In the genomic region with DNA sequence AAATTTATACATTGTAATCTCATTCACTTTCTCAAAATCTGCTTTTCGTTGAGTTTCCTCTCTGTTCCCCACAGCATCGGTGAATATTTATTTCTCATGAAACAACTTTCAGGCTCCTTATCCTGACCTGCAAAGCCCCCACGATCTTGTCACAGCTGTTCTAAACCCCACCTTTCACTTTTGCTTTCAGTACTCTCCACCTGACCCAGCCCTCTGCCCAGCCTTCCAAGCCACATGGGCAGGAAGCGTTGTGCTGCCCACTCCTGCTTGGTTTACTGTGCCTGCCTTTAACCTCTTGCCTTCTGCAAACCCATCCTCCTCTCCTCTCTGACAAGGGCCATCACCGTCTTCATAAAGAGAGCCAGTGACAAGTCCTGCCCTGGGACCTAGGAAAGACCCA, we compare ENCODE assay signal across 16 cellular contexts.
DNase-seq lines count a peak whose midpoint lies in the region; ATAC-seq and TF ChIP-seq lines count a peak whose summit lies in the region.
"Had no signal": no experiment of that assay in that cellular context is flagged by ENCODE, and none has a peak within 500 bp of the region (broad histone marks: within the 10 kb centered on the region; RNA-seq: fewer than 3 reads in every experiment).

No MANE protein-coding gene starts in this region.

- peak; percentile 20 for ATAC-seq in stimulated activated memory B cell treated with anti-CD40 and anti-IgM and Interleukin-4, amounts not matched to agents 10 μg/mL and 1 μg/mL and 100 μg/mL, for 72 hours
- no peak for ATAC-seq in activated T-helper 17 cell treated with anti-CD3 and anti-CD28 coated beads, Interleukin-2, amount 50 U/mL, for 72 hours (replicated peaks)
- no peak for ATAC-seq in HG03342 (IDR thresholded peaks at IDR 0.05; ENCODE audit: unreplicated experiment)
- ATAC-seq: HCT116 had no signal

- no peaks in the 10 kb centered on the region for H3K79me2 ChIP-seq in MM.1S (ENCODE audit: low read length)
- H3K79me2 ChIP-seq in osteoblast (ENCODE audit: insufficient read depth, low read length): no peaks in the 10 kb centered on the region

- H3K4me3 ChIP-seq in GM12865 (ENCODE audit: low read depth, low read length) (no peak overlapping the region), MM.1S (ENCODE audit: low read length) (peak overlapping the region; percentile 7; the same call in 1 of the 2 replicates), osteoblast (ENCODE audit: insufficient read depth, low read length) (no peak overlapping the region)
- H3K4me3 ChIP-seq: GM23248 had no signal

- peaks cover 3% of the 10 kb centered on the region for H3K9me3 Mint-ChIP-seq in stimulated activated memory B cell treated with anti-CD40 and anti-IgM and Interleukin-4, amounts not matched to agents 10 μg/mL and 1 μg/mL and 100 μg/mL, for 72 hours
- no peaks in the 10 kb centered on the region for H3K9me3 Mint-ChIP-seq in activated T-helper 17 cell treated with anti-CD3 and anti-CD28 coated beads, Interleukin-2, amount 50 U/mL, for 72 hours

- no peaks in the 10 kb centered on the region for H3K27me3 Mint-ChIP-seq in stimulated activated memory B cell treated with anti-CD40 and anti-IgM and Interleukin-4, amounts not matched to agents 10 μg/mL and 1 μg/mL and 100 μg/mL, for 72 hours
- peaks cover 10% of the 10 kb centered on the region for H3K27me3 Mint-ChIP-seq in activated T-helper 17 cell treated with anti-CD3 and anti-CD28 coated beads, Interleukin-2, amount 50 U/mL, for 72 hours

- H3K4me2 ChIP-seq in MM.1S (ENCODE audit: low read depth, low read length) (peak overlapping the region; percentile 18; the same call in 1 of the 2 replicates), osteoblast (ENCODE audit: insufficient read depth, low read length) (no peak overlapping the region)

- no peaks in the 10 kb centered on the region for H3K36me3 Mint-ChIP-seq in stimulated activated memory B cell treated with anti-CD40 and anti-IgM and Interleukin-4, amounts not matched to agents 10 μg/mL and 1 μg/mL and 100 μg/mL, for 72 hours
- H3K36me3 Mint-ChIP-seq in activated T-helper 17 cell treated with anti-CD3 and anti-CD28 coated beads, Interleukin-2, amount 50 U/mL, for 72 hours (ENCODE audit: low read depth): no peaks in the 10 kb centered on the region
- H3K36me3 Mint-ChIP-seq: CD4-positive, alpha-beta memory T cell had no signal

- H4K20me1 ChIP-seq in MM.1S (ENCODE audit: insufficient read depth, low read length) (no peaks in the 10 kb centered on the region), osteoblast (ENCODE audit: insufficient read depth, low read length) (no peaks in the 10 kb centered on the region)

- H3K9ac ChIP-seq in MM.1S (ENCODE audit: low read length): no peak overlapping the region
- H3K9ac ChIP-seq: GM23248 had no signal

- DNase-seq in GM12865 (ENCODE audit: low read depth): peak; percentile 16
- peak; percentile 48 for DNase-seq in MM.1S
- DNase-seq in RPMI8226: peak; percentile 61
- DNase-seq in DMS53 (lab: John Stamatoyannopoulos, UW): no peak
- DNase-seq in osteoblast (ENCODE audit: insufficient read length, low spot score, missing footprints): no peak
- DNase-seq: C1 segment of cervical spinal cord; Calu3; CD4-positive, alpha-beta memory T cell; COR-L47; GF-D8; GM23248; H9 had no signal

- no peak overlapping the region for H3K4me3 Mint-ChIP-seq in stimulated activated memory B cell treated with anti-CD40 and anti-IgM and Interleukin-4, amounts not matched to agents 10 μg/mL and 1 μg/mL and 100 μg/mL, for 72 hours
- no peak overlapping the region for H3K4me3 Mint-ChIP-seq in activated T-helper 17 cell treated with anti-CD3 and anti-CD28 coated beads, Interleukin-2, amount 50 U/mL, for 72 hours
- H3K4me3 Mint-ChIP-seq: CD4-positive, alpha-beta memory T cell; H9 had no signal

- H3K4me1 ChIP-seq in MM.1S (ENCODE audit: low read length) (0 out of 2 replicates have a peak, but pooled peaks cover 8% of the 10 kb centered on the region), osteoblast (ENCODE audit: insufficient read depth, low read length) (no peaks in the 10 kb centered on the region)

- no peaks in the 10 kb centered on the region for H3K9me3 ChIP-seq in MM.1S (replicated peaks; ENCODE audit: insufficient read depth, low read length)
- no peaks in the 10 kb centered on the region for H3K9me3 ChIP-seq in osteoblast (ENCODE audit: low read depth, low read length)

- no peaks in the 10 kb centered on the region for H3F3A ChIP-seq in MM.1S (ENCODE audit: insufficient read depth, low read length)

- H3K36me3 ChIP-seq in MM.1S (replicated peaks; ENCODE audit: insufficient read depth, low read length) (no peaks in the 10 kb centered on the region), osteoblast (ENCODE audit: insufficient read depth, low read length) (no peaks in the 10 kb centered on the region)

- no peaks in the 10 kb centered on the region for H3K9me2 ChIP-seq in MM.1S (replicated peaks; ENCODE audit: insufficient read depth, low read length)

- TF ChIP-seq CTCF in GM12865 (IDR thresholded peaks at IDR 0.05; ENCODE audit: insufficient read depth, low read depth, low read length, missing control alignments) (no peak), MM.1S (IDR thresholded peaks at IDR 0.05; ENCODE audit: low read length) (no peak), osteoblast (IDR thresholded peaks at IDR 0.05; ENCODE audit: extremely low read depth, low read depth, low read length) (no peak)

- H3K27ac Mint-ChIP-seq in stimulated activated memory B cell treated with anti-CD40 and anti-IgM and Interleukin-4, amounts not matched to agents 10 μg/mL and 1 μg/mL and 100 μg/mL, for 72 hours: no peak overlapping the region
- no peak overlapping the region for H3K27ac Mint-ChIP-seq in activated T-helper 17 cell treated with anti-CD3 and anti-CD28 coated beads, Interleukin-2, amount 50 U/mL, for 72 hours
- H3K27ac Mint-ChIP-seq: CD4-positive, alpha-beta memory T cell; H9 had no signal

- H2AFZ ChIP-seq in MM.1S (ENCODE audit: low read length) (no peak overlapping the region; the same call in 1 of the 2 replicates), osteoblast (ENCODE audit: low read length) (no peak overlapping the region)
- H2AFZ ChIP-seq: GM23248 had no signal

- H3K4me1 Mint-ChIP-seq in stimulated activated memory B cell treated with anti-CD40 and anti-IgM and Interleukin-4, amounts not matched to agents 10 μg/mL and 1 μg/mL and 100 μg/mL, for 72 hours: peaks cover 13% of the 10 kb centered on the region
- H3K4me1 Mint-ChIP-seq in activated T-helper 17 cell treated with anti-CD3 and anti-CD28 coated beads, Interleukin-2, amount 50 U/mL, for 72 hours: no peaks in the 10 kb centered on the region
- H3K4me1 Mint-ChIP-seq: CD4-positive, alpha-beta memory T cell; H9 had no signal

- H3K27ac ChIP-seq in MM.1S (ENCODE audit: low read length) (no peak overlapping the region), osteoblast (ENCODE audit: low read depth, low read length) (no peak overlapping the region)
- H3K27ac ChIP-seq: GM23248 had no signal

- H3K27me3 ChIP-seq in MM.1S (replicated peaks; ENCODE audit: insufficient read depth, low read length) (no peaks in the 10 kb centered on the region), osteoblast (ENCODE audit: insufficient read depth, low read length) (no peaks in the 10 kb centered on the region)

Comparison
In these comparisons a context has a peak if more than half of its experiments do, and no peak if none do; other contexts are left out.
1. DNase-seq: peak in GM12865 (single experiment), MM.1S (single experiment) and RPMI8226 (single experiment); none in DMS53 (single experiment) and osteoblast (single experiment).